Comparison of ENCODE assay signal across 9 cellular contexts in genomic region chr18:8703781-8704301, GRCh38. TPM values are rescaled to one million over a fixed set of nuclear protein-coding genes. Genes with fewer than 3 reads are reported as not detected.
DNase-seq lines count a peak whose midpoint lies in the region; ATAC-seq and TF ChIP-seq lines count a peak whose summit lies in the region.
"Had no signal": no experiment of that assay in that cellular context is flagged by ENCODE, and none has a peak within 500 bp of the region (broad histone marks: within the 10 kb centered on the region; RNA-seq: fewer than 3 reads in every experiment).

No MANE protein-coding gene starts in this region.

- peaks cover 70% of the 10 kb centered on the region for H3K4me1 Mint-ChIP-seq in dendritic cell treated with granulocyte-macrophage colony-stimulating factor and Interleukin-4, amounts not matched to agents 40 ng/mL and 50 ng/mL, for 4 days (ENCODE audit: low read depth)
- peaks cover 52% of the 10 kb centered on the region for H3K4me1 Mint-ChIP-seq in nephron progenitor cell

- H3K9me3 Mint-ChIP-seq in dendritic cell treated with granulocyte-macrophage colony-stimulating factor and Interleukin-4, amounts not matched to agents 40 ng/mL and 50 ng/mL, for 4 days = no peaks in the 10 kb centered on the region
- H3K9me3 Mint-ChIP-seq in nephron progenitor cell = no peaks in the 10 kb centered on the region

- no peaks in the 10 kb centered on the region for H3K9me3 ChIP-seq in MG63

- H3K36me3 ChIP-seq in MG63 = peaks cover 16% of the 10 kb centered on the region

- ATAC-seq in esophagus mucosa = no peak

- intact Hi-C loops in dendritic cell treated with granulocyte-macrophage colony-stimulating factor and Interleukin-4, amounts not matched to agents 40 ng/mL and 50 ng/mL, for 4 days (cut with micrococcal nuclease) = loop anchor here (5.0 to 10.0 kb wide), 3 partner anchors 89 to 631 kb away; partner anchors contain the start of gene TWSG1

- peak overlapping the region; percentile 53 for H3K4me3 ChIP-seq in MG63

- peak overlapping the region; percentile 92 for H3K4me3 Mint-ChIP-seq in dendritic cell treated with granulocyte-macrophage colony-stimulating factor and Interleukin-4, amounts not matched to agents 40 ng/mL and 50 ng/mL, for 4 days
- H3K4me3 Mint-ChIP-seq in nephron progenitor cell = peak overlapping the region; percentile 85

- TF ChIP-seq CTCF in C4-2B (conservative IDR thresholded peaks at IDR 0.05) (no peak), nephron progenitor cell (IDR thresholded peaks at IDR 0.05) (no peak)

- peaks cover 49% of the 10 kb centered on the region for H3K27me3 Mint-ChIP-seq in dendritic cell treated with granulocyte-macrophage colony-stimulating factor and Interleukin-4, amounts not matched to agents 40 ng/mL and 50 ng/mL, for 4 days
- peaks cover 46% of the 10 kb centered on the region for H3K27me3 Mint-ChIP-seq in nephron progenitor cell (ENCODE audit: low read depth, poor library complexity)

- DNase-seq in MG63 (no peak), nephron progenitor cell (no peak), NCI-H2171 (lab: John Stamatoyannopoulos, UW) (no peak), NCI-H187 treated with DMSO at 0.1 percent for 48 hours (lab: John Stamatoyannopoulos, UW) (no peak)
- no peak for DNase-seq in activated CD4-positive, CD25-positive, alpha-beta regulatory T cell (lab: John Stamatoyannopoulos, UW)

- H3K27me3 ChIP-seq in MG63 = no peaks in the 10 kb centered on the region

- H3K36me3 Mint-ChIP-seq in dendritic cell treated with granulocyte-macrophage colony-stimulating factor and Interleukin-4, amounts not matched to agents 40 ng/mL and 50 ng/mL, for 4 days (ENCODE audit: low read depth) = peaks cover 7% of the 10 kb centered on the region
- no peaks in the 10 kb centered on the region for H3K36me3 Mint-ChIP-seq in nephron progenitor cell (ENCODE audit: low read depth)

- H3K27ac Mint-ChIP-seq in dendritic cell treated with granulocyte-macrophage colony-stimulating factor and Interleukin-4, amounts not matched to agents 40 ng/mL and 50 ng/mL, for 4 days = peak overlapping the region; percentile 91
- H3K27ac Mint-ChIP-seq in nephron progenitor cell = no peak overlapping the region

- peak overlapping the region; percentile 95 for H3K27ac ChIP-seq in C4-2B
- H3K27ac ChIP-seq: SK-N-MC had no signal

RNA-seq across cellular contexts. Expression of gene MTCL1, which starts 1.5 kb away (rescaled TPM):
- 15.1 and 28.9 TPM in 2 replicates for total RNA-seq in MG63 (2014; rRNA removed; shearing (Covaris generic); ENCODE audit: low replicate concordance)
- total RNA-seq in esophagus mucosa = 9.9 TPM
